Comparison of ENCODE assay signal across 10 cellular contexts in genomic region chr5:134567651-134568338, GRCh38. TPM values are rescaled to one million over a fixed set of nuclear protein-coding genes. Genes with fewer than 3 reads are reported as not detected.
DNase-seq lines count a peak whose midpoint lies in the region; ATAC-seq and TF ChIP-seq lines count a peak whose summit lies in the region.
"Had no signal": no experiment of that assay in that cellular context is flagged by ENCODE, and none has a peak within 500 bp of the region (broad histone marks: within the 10 kb centered on the region; RNA-seq: fewer than 3 reads in every experiment).

No MANE protein-coding gene starts in this region.

- intact Hi-C loops in activated CD4-positive, alpha-beta T cell treated with anti-CD3 and anti-CD28 coated beads, Interleukin-2, amount 10 ng/mL, durations not matched to agents 24 days and 14 days (cut with micrococcal nuclease) = no loop called here
- intact Hi-C loops in left colon (cut with DNase I, micrococcal nuclease) (no loop called here), testis (cut with DNase I; ENCODE audit: low total_unique reads) (no loop called here)

- H3K27ac ChIP-seq in angular gyrus (ENCODE audit: low read depth, low read length) (peak overlapping the region; percentile 26), testis (peak overlapping the region; percentile 38 to 55)
- H3K27ac ChIP-seq: hepatocyte had no signal

- H3K27me3 ChIP-seq in testis = no peaks in the 10 kb centered on the region
- H3K27me3 ChIP-seq: hepatocyte had no signal

- H3K27ac Mint-ChIP-seq in activated CD4-positive, alpha-beta T cell treated with anti-CD3 and anti-CD28 coated beads, Interleukin-2, amount 10 ng/mL, durations not matched to agents 24 days and 14 days = peak overlapping the region; percentile 51

- peaks cover 56% of the 10 kb centered on the region for H3K36me3 Mint-ChIP-seq in activated CD4-positive, alpha-beta T cell treated with anti-CD3 and anti-CD28 coated beads, Interleukin-2, amount 10 ng/mL, durations not matched to agents 24 days and 14 days (ENCODE audit: low read depth)

- no peaks in the 10 kb centered on the region for H3K9me3 Mint-ChIP-seq in activated CD4-positive, alpha-beta T cell treated with anti-CD3 and anti-CD28 coated beads, Interleukin-2, amount 10 ng/mL, durations not matched to agents 24 days and 14 days

- H3K27me3 Mint-ChIP-seq in activated CD4-positive, alpha-beta T cell treated with anti-CD3 and anti-CD28 coated beads, Interleukin-2, amount 10 ng/mL, durations not matched to agents 24 days and 14 days = no peaks in the 10 kb centered on the region

- peaks cover 49% of the 10 kb centered on the region for H3K4me1 ChIP-seq in testis

- H3K4me3 ChIP-seq in testis = no peak overlapping the region
- H3K4me3 ChIP-seq: hepatocyte had no signal

- TF ChIP-seq CTCF in testis (IDR thresholded peaks at IDR 0.05) = no peak

- no peaks in the 10 kb centered on the region for H3K9me3 ChIP-seq in testis

- DNase-seq in activated CD4-positive, alpha-beta T cell treated with anti-CD3 and anti-CD28 coated beads, Interleukin-2, amount 10 ng/mL, durations not matched to agents 24 days and 14 days = no peak
- no peak for DNase-seq in activated CD4-positive, alpha-beta T cell treated with anti-CD3 and anti-CD28 coated beads, Interleukin-2, amount 50 U/mL, for 4 hours
- DNase-seq in left colon (no peak), testis (peak; percentile 49), HuH-7 (ENCODE audit: low spot score) (no peak), middle frontal gyrus (ENCODE audit: extremely low spot score, low spot score) (no peak), dedifferentiated amniotic fluid mesenchymal stem cell (ENCODE audit: extremely low spot score) (no peak)
- DNase-seq: stimulated activated CD4-positive, alpha-beta T cell treated with anti-CD3 and anti-CD28 coated beads, Interleukin-15, amount 100 ng/mL, for 24 hours had no signal

- peak; percentile 24 for ATAC-seq in left colon

- H3K4me1 Mint-ChIP-seq in activated CD4-positive, alpha-beta T cell treated with anti-CD3 and anti-CD28 coated beads, Interleukin-2, amount 10 ng/mL, durations not matched to agents 24 days and 14 days = peaks cover 12% of the 10 kb centered on the region

- no peak for TF ChIP-seq POLR2A in testis (IDR thresholded peaks at IDR 0.05)

- 51 to 61% methylated on average over 6 of the region's 6 CpGs for WGBS in testis, 2 donors

- no peak overlapping the region for H3K4me3 Mint-ChIP-seq in activated CD4-positive, alpha-beta T cell treated with anti-CD3 and anti-CD28 coated beads, Interleukin-2, amount 10 ng/mL, durations not matched to agents 24 days and 14 days

- no peaks in the 10 kb centered on the region for H3K36me3 ChIP-seq in testis (ENCODE audit: low read depth, missing control alignments)

RNA-seq across cellular contexts. Expression of gene JADE2, which starts 42.3 kb away (rescaled TPM):
- 72.5 and 81.3 TPM in 2 replicates for total RNA-seq in activated CD4-positive, alpha-beta T cell treated with anti-CD3 and anti-CD28 coated beads, Interleukin-2, amount 10 ng/mL, durations not matched to agents 24 days and 14 days
- total RNA-seq in left colon (10 to 100 TPM; 27.1 to 38.9 TPM), testis (10 to 100 TPM; 54.5 to 67.2 TPM)
- 26.0 TPM for polyA plus RNA-seq in testis (ENCODE audit: insufficient read depth, low read depth, low replicate concordance)
